In genomic region chr3:196641278-196642058, GRCh38 we compare ENCODE assay signal across 10 cellular contexts.
DNase-seq lines count a peak whose midpoint lies in the region; ATAC-seq and FAIRE-seq lines count a peak whose summit lies in the region.
"Had no signal": no experiment of that assay in that cellular context is flagged by ENCODE, and none has a peak within 500 bp of the region (broad histone marks: within the 10 kb centered on the region; RNA-seq: fewer than 3 reads in every experiment).

No MANE protein-coding gene starts in this region.

- H3K4me3 ChIP-seq in HAP-1 = no peak overlapping the region

- in situ Hi-C loops in HAP-1 (cut with MboI; ENCODE audit: low sequenced_read_pairs) = no loop called here

- H3K9me3 ChIP-seq in HAP-1 = no peaks in the 10 kb centered on the region
- H3K9me3 ChIP-seq: testis had no signal

- peak overlapping the region; percentile 91 for H3K4me3 Mint-ChIP-seq in T-helper 1 cell treated with Interleukin-12 subunit alpha and Interleukin-12 subunit beta and Interleukin-4 antibody, amounts not matched to agents 30 μg/mL and 1 μg/mL, for 36 hours

- DNase-seq in GM19239 (ENCODE audit: insufficient read length, low spot score) (no peak), HAP-1 (ENCODE audit: low spot score in 2 of 2) (no peak), iPS-NIHi7 (ENCODE audit: extremely low spot score) (no peak), NCI-H226 (no peak)
- DNase-seq in central memory CD4-positive, alpha-beta T cell = peak; percentile 19
- peak; percentile 38 to 48 for DNase-seq in stimulated activated CD4-positive, alpha-beta T cell treated with anti-CD3 and anti-CD28 coated beads, Interleukin-4, amount 100 ng/mL, for 4 hours
- DNase-seq: GF-D8, testis had no signal

- H3K27ac Mint-ChIP-seq in T-helper 1 cell treated with Interleukin-12 subunit alpha and Interleukin-12 subunit beta and Interleukin-4 antibody, amounts not matched to agents 30 μg/mL and 1 μg/mL, for 36 hours = peak overlapping the region; percentile 88

- peak; percentile 90 for FAIRE-seq in GM19239 (lab: Jason Lieb, UNC)

- peaks cover 26% of the 10 kb centered on the region for H3K36me3 Mint-ChIP-seq in T-helper 1 cell treated with Interleukin-12 subunit alpha and Interleukin-12 subunit beta and Interleukin-4 antibody, amounts not matched to agents 30 μg/mL and 1 μg/mL, for 36 hours (ENCODE audit: low read depth)

- H3K4me1 ChIP-seq in HAP-1 = peaks cover 8% of the 10 kb centered on the region

- peaks cover 59% of the 10 kb centered on the region for H3K4me1 Mint-ChIP-seq in T-helper 1 cell treated with Interleukin-12 subunit alpha and Interleukin-12 subunit beta and Interleukin-4 antibody, amounts not matched to agents 30 μg/mL and 1 μg/mL, for 36 hours (ENCODE audit: low read depth)

- no peaks in the 10 kb centered on the region for H3K27me3 Mint-ChIP-seq in T-helper 1 cell treated with Interleukin-12 subunit alpha and Interleukin-12 subunit beta and Interleukin-4 antibody, amounts not matched to agents 30 μg/mL and 1 μg/mL, for 36 hours (ENCODE audit: low read depth)

- H3K27me3 ChIP-seq in HAP-1 (ENCODE audit: low read depth) = no peaks in the 10 kb centered on the region
- H3K27me3 ChIP-seq: testis had no signal

- no peaks in the 10 kb centered on the region for H3K36me3 ChIP-seq in HAP-1 (replicated peaks)

- no peaks in the 10 kb centered on the region for H3K9me3 Mint-ChIP-seq in T-helper 1 cell treated with Interleukin-12 subunit alpha and Interleukin-12 subunit beta and Interleukin-4 antibody, amounts not matched to agents 30 μg/mL and 1 μg/mL, for 36 hours

- no peak for ATAC-seq in GM21786 (IDR thresholded peaks at IDR 0.05; ENCODE audit: unreplicated experiment)

Comparison
In these comparisons a context has a peak if more than half of its experiments do, and no peak if none do; other contexts are left out.
1. DNase-seq: peak in central memory CD4-positive, alpha-beta T cell (single experiment) and stimulated activated CD4-positive, alpha-beta T cell treated with anti-CD3 and anti-CD28 coated beads, Interleukin-4, amount 100 ng/mL, for 4 hours (2 of 2); none in GM19239 (single experiment), HAP-1 (0 of 2), iPS-NIHi7 (single experiment) and NCI-H226 (single experiment).